In genomic region chr19:6580313-6580712, GRCh38 we compare ENCODE assay signal across 15 cellular contexts. TPM values are rescaled to one million over a fixed set of nuclear protein-coding genes. Genes with fewer than 3 reads are reported as not detected.
DNase-seq lines count a peak whose midpoint lies in the region; ATAC-seq, FAIRE-seq and TF ChIP-seq lines count a peak whose summit lies in the region.
"Had no signal": no experiment of that assay in that cellular context is flagged by ENCODE, and none has a peak within 500 bp of the region (broad histone marks: within the 10 kb centered on the region; RNA-seq: fewer than 3 reads in every experiment).

No MANE protein-coding gene starts in this region.

- CTCF ChIA-PET in A549 (lab: Yijun Ruan, JAX): interaction anchor here (0.7 kb wide), 1 partner anchor 602 kb away, joined by 4 read pairs; no protein-coding TSS in a partner anchor

- H3K36me3 ChIP-seq in endodermal cell (ENCODE audit: control insufficient read depth, insufficient read depth, low read length): no peaks in the 10 kb centered on the region
- H3K36me3 ChIP-seq: gastroesophageal sphincter, tibial artery had no signal

- peak; percentile 89 to 95 for ATAC-seq in A549
- no peak for ATAC-seq in HG02884 (IDR thresholded peaks at IDR 0.05; ENCODE audit: unreplicated experiment)
- ATAC-seq in HG02571 (IDR thresholded peaks at IDR 0.05; ENCODE audit: unreplicated experiment): no peak
- ATAC-seq: activated CD8-positive, alpha-beta T cell treated with anti-CD3 and anti-CD28 coated beads for 36 hours; gastroesophageal sphincter had no signal

- H3K9me3 Mint-ChIP-seq in endodermal cell: peaks cover 20% of the 10 kb centered on the region
- H3K9me3 Mint-ChIP-seq: activated CD8-positive, alpha-beta T cell treated with anti-CD3 and anti-CD28 coated beads for 36 hours; activated naive CD4-positive, alpha-beta T cell treated with anti-CD3 and anti-CD28 coated beads, Interleukin-2, amount 10 ng/mL, durations not matched to agents 7 days and 5 days had no signal

- TF ChIP-seq CTCF in A549 (IDR thresholded peaks at IDR 0.05): no peak
- TF ChIP-seq CTCF in epithelial cell of proximal tubule (conservative IDR thresholded peaks at IDR 0.05; ENCODE audit: low read depth, low read length): no peak
- TF ChIP-seq CTCF in endodermal cell (conservative IDR thresholded peaks at IDR 0.05): no peak

- no peak overlapping the region for H3K4me3 ChIP-seq in A549
- no peak overlapping the region for H3K4me3 ChIP-seq in epithelial cell of proximal tubule (ENCODE audit: low read depth, low read length)
- H3K4me3 ChIP-seq in endodermal cell (ENCODE audit: low read length): no peak overlapping the region
- H3K4me3 ChIP-seq: gastroesophageal sphincter, tibial artery had no signal

- no peak overlapping the region for H3K27ac Mint-ChIP-seq in endodermal cell
- H3K27ac Mint-ChIP-seq: activated CD8-positive, alpha-beta T cell treated with anti-CD3 and anti-CD28 coated beads for 36 hours; activated naive CD4-positive, alpha-beta T cell treated with anti-CD3 and anti-CD28 coated beads, Interleukin-2, amount 10 ng/mL, durations not matched to agents 7 days and 5 days; nephron progenitor cell had no signal

- peaks cover 31% of the 10 kb centered on the region for H3K27me3 Mint-ChIP-seq in endodermal cell (ENCODE audit: insufficient read depth)

- no peak overlapping the region for H3K9ac ChIP-seq in endodermal cell (ENCODE audit: extremely low read depth, low read length, poor library complexity, severe bottlenecking)

- TF ChIP-seq POLR2A in A549 (IDR thresholded peaks at IDR 0.05; ENCODE audit: low read length): no peak
- no peak for TF ChIP-seq POLR2A in H54 (IDR thresholded peaks at IDR 0.05; ENCODE audit: low read depth, low read length)

- H3K4me2 ChIP-seq in A549: peak overlapping the region; percentile 62

- POLR2A ChIA-PET in A549 (lab: Yijun Ruan, JAX): interaction anchor here (0.6 to 0.9 kb wide), 2 partner anchors 11 to 50 kb away, joined by 3 to 12 read pairs; partner anchors contain the start of gene TNFSF9

- DNase-seq in A549 (ENCODE audit: low read depth in 1 of 2, low spot score in 1 of 2) (peak; percentile 69 to 83), H54 (ENCODE audit: insufficient read length, low spot score) (peak; percentile 79), RCC 7860 (ENCODE audit: low spot score) (peak; percentile 97), epithelial cell of proximal tubule (ENCODE audit: low read depth) (peak; percentile 92), medulla oblongata (ENCODE audit: extremely low spot score) (no peak), endodermal cell (no peak)
- DNase-seq: activated CD8-positive, alpha-beta T cell treated with anti-CD3 and anti-CD28 coated beads for 36 hours; activated naive CD4-positive, alpha-beta T cell treated with anti-CD3 and anti-CD28 coated beads, Interleukin-2, amount 10 ng/mL, durations not matched to agents 7 days and 5 days; GF-D8; nephron progenitor cell; tibial artery had no signal

- H3K4me3 Mint-ChIP-seq in endodermal cell: no peak overlapping the region
- H3K4me3 Mint-ChIP-seq: activated CD8-positive, alpha-beta T cell treated with anti-CD3 and anti-CD28 coated beads for 36 hours; activated naive CD4-positive, alpha-beta T cell treated with anti-CD3 and anti-CD28 coated beads, Interleukin-2, amount 10 ng/mL, durations not matched to agents 7 days and 5 days; nephron progenitor cell had no signal

- H3K4me1 Mint-ChIP-seq in endodermal cell: no peaks in the 10 kb centered on the region
- H3K4me1 Mint-ChIP-seq: nephron progenitor cell had no signal

- H3K27ac ChIP-seq in A549 (peak overlapping the region; percentile 73 to 87), endodermal cell (ENCODE audit: low read depth, low read length) (no peak overlapping the region)
- H3K27ac ChIP-seq: gastroesophageal sphincter, tibial artery had no signal

- no peaks in the 10 kb centered on the region for H3K9me3 ChIP-seq in A549
- H3K9me3 ChIP-seq in endodermal cell (ENCODE audit: control insufficient read depth, low read length): peaks cover 22% of the 10 kb centered on the region
- H3K9me3 ChIP-seq: gastroesophageal sphincter, tibial artery had no signal

- WGBS in A549 (ENCODE audit: missing lambda C conversion rate): 16% methylated on average over 8 of the region's 8 CpGs
- 53 to 64% methylated on average over 3 to 7 of the region's 8 CpGs for WGBS in endodermal cell (ENCODE audit: insufficient coverage in 1 of 2, insufficient read length in 1 of 2), 2 experiments

- no peak for TF ChIP-seq EP300 in A549 (IDR thresholded peaks at IDR 0.05)

- no peak for FAIRE-seq in A549 (lab: Jason Lieb, UNC)
- peak; percentile 93 for FAIRE-seq in H54 (lab: Jason Lieb, UNC)
- FAIRE-seq in RCC 7860 (lab: Jason Lieb, UNC): peak; percentile 98

- H3K36me3 Mint-ChIP-seq in endodermal cell (ENCODE audit: low read depth): no peaks in the 10 kb centered on the region
- H3K36me3 Mint-ChIP-seq: activated naive CD4-positive, alpha-beta T cell treated with anti-CD3 and anti-CD28 coated beads, Interleukin-2, amount 10 ng/mL, durations not matched to agents 7 days and 5 days had no signal

- H3K4me1 ChIP-seq in A549: peaks cover 47% of the 10 kb centered on the region
- H3K4me1 ChIP-seq in endodermal cell (ENCODE audit: control insufficient read depth, insufficient read depth, low read length): no peaks in the 10 kb centered on the region
- H3K4me1 ChIP-seq: gastroesophageal sphincter, tibial artery had no signal

- no peak for TF ChIP-seq RAD21 in A549 (conservative IDR thresholded peaks at IDR 0.05 in 1 of 2, IDR thresholded peaks at IDR 0.05 in 1 of 2)

- no peaks in the 10 kb centered on the region for H3K27me3 ChIP-seq in endodermal cell (ENCODE audit: control insufficient read depth, insufficient read depth, low read length, poor library complexity, severe bottlenecking)

TF ChIP-seq in A549, 52 proteins besides CTCF, POLR2A, EP300 and RAD21:
- TF ChIP-seq ZC3H11A (IDR thresholded peaks at IDR 0.05) (no peak), MAX (IDR thresholded peaks at IDR 0.05) (0 out of 2 replicates have a peak, but pooled peaks have one; percentile 49), CBX2 (IDR thresholded peaks at IDR 0.05; ENCODE audit: borderline replicate concordance, low read depth) (no peak), JUNB (IDR thresholded peaks at IDR 0.05) (peak; percentile 54; the same call in 1 of the 2 replicates), FOSL2 (IDR thresholded peaks at IDR 0.05) (peak; percentile 80), FOSL2 (CRISPR knock-in tag; IDR thresholded peaks at IDR 0.05) (peak; percentile 95), KDM5A (IDR thresholded peaks at IDR 0.05) (no peak), PBX3 (IDR thresholded peaks at IDR 0.05) (peak; percentile 63; the same call in 1 of the 2 replicates), CEBPB (IDR thresholded peaks at IDR 0.05) (no peak)

RNA-seq across cellular contexts. Expression of gene CD70, which starts 10.6 kb away (rescaled TPM):
- polyA plus RNA-seq in A549 (2011; rRNA removed) (7.7 and 10.0 TPM in 2 replicates), A549 (2017; fragmentation: RNase III; extraction: RNeasy Plus Mini Kit Qiagen cat#74134 plus additional on column Dnase treatment) (25.0 to 43.3 TPM (median 35.7 TPM) in 3 replicates)
- polyA plus RNA-seq in A549 (2012; cell fraction: cytosol; rRNA removed): 19.2 and 29.9 TPM in 2 replicates
- polyA plus RNA-seq in A549 (2012; cell fraction: nucleus; rRNA removed): 27.0 and 38.1 TPM in 2 replicates
- polyA minus RNA-seq in A549 (2011; rRNA and poly(A)+ RNA removed): 4.9 and 5.6 TPM in 2 replicates
- total RNA-seq in epithelial cell of proximal tubule (6.8 and 9.7 TPM in 2 replicates), endodermal cell (1 to 10 TPM in 1 of 2 donors, under 1 TPM in 1; 0.92 to 1.8 TPM)
- polyA plus RNA-seq in endodermal cell (2013, experiment 1 of 2): 0.43 TPM
- polyA plus RNA-seq in endodermal cell (2013, experiment 2 of 2): 0.62 TPM
- polyA plus RNA-seq: AG04450 had no signal

RNA-seq across cellular contexts. Expression of gene TNFSF9, which starts 49.5 kb away (rescaled TPM):
- polyA plus RNA-seq in A549 (2011; rRNA removed) (5.4 and 6.3 TPM in 2 replicates), A549 (2017; fragmentation: RNase III; extraction: RNeasy Plus Mini Kit Qiagen cat#74134 plus additional on column Dnase treatment) (11.1 to 16.7 TPM (median 15.9 TPM) in 3 replicates)
- 7.6 and 11.7 TPM in 2 replicates for polyA plus RNA-seq in A549 (2012; cell fraction: cytosol; rRNA removed)
- polyA plus RNA-seq in A549 (2012; cell fraction: nucleus; rRNA removed): 10.4 and 15.2 TPM in 2 replicates
- polyA minus RNA-seq in A549 (2011; rRNA and poly(A)+ RNA removed): 1.9 and 2.6 TPM in 2 replicates
- total RNA-seq in epithelial cell of proximal tubule (12.5 and 18.1 TPM in 2 replicates), endodermal cell (1 to 10 TPM in 1 of 2 donors, under 1 TPM in 1; 0.68 to 3.9 TPM)
- polyA plus RNA-seq in endodermal cell (2013, experiment 1 of 2): 1.3 TPM
- polyA plus RNA-seq in endodermal cell (2013, experiment 2 of 2): 2.2 TPM

Comparison
In these comparisons a context has a peak if more than half of its experiments do, and no peak if none do; other contexts are left out.
1. ATAC-seq: peak in A549 (2 of 2); none in HG02884 (single experiment) and HG02571 (single experiment).
2. DNase-seq: peak in A549 (2 of 2), H54 (single experiment), RCC 7860 (single experiment) and epithelial cell of proximal tubule (single experiment); none in medulla oblongata (single experiment) and endodermal cell (single experiment).